Comparison of ENCODE assay signal across 20 cellular contexts in the genomic region with DNA sequence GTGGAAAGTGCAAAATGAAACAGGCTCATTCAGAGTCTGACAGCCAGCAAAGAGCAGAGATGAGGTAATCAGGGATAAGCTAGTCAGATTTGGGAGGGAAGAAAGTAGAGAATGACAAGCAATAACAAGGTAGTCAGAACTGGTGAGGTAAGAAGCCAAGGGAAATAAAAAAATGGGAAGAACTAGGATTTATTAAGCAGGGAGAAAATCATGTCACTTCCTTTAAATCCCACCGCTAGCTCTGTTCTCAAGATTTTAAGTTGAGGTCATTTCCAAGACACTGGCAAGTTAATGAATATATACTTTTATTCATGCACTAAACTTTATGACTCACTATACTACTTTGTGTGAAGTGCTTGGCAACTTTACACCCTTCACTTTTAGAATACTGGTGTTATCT.
"Had no signal": no experiment of that assay in that cellular context is flagged by ENCODE, and none has a peak within 500 bp of the region (broad histone marks: within the 10 kb centered on the region; RNA-seq: fewer than 3 reads in every experiment).

No MANE protein-coding gene starts in this region.

- ATAC-seq: activated naive CD4-positive, alpha-beta T cell treated with anti-CD3 and anti-CD28 coated beads, Interleukin-2, amount 50 U/mL, for 72 hours; foreskin keratinocyte; natural killer cell; stimulated activated effector memory CD8-positive, alpha-beta T cell treated with anti-CD3 and anti-CD28 coated beads, Interleukin-12 subunit alpha, Interleukin-12 subunit beta, amount 100 ng/mL, for 72 hours had no signal

- H3K27me3 ChIP-seq: foreskin keratinocyte, sigmoid colon, testis, upper lobe of left lung had no signal

- FAIRE-seq: endothelial cell of umbilical vein, keratinocyte had no signal

- DNase-seq: activated B cell treated with CpG ODN at 0.5 μM for 24 hours; activated CD4-positive, alpha-beta memory T cell treated with anti-CD3 and anti-CD28 coated beads for 36 hours; activated CD4-positive, alpha-beta T cell treated with anti-CD3 and anti-CD28 coated beads for 4 hours; activated gamma-delta T cell treated with Interleukin-2 at 50 U/mL for 16 hours; activated T-cell treated with anti-CD3 and anti-CD28 coated beads for 4 hours; dermis blood vessel endothelial cell; effector memory CD4-positive, alpha-beta T cell; foreskin keratinocyte; glutamatergic neuron; hypothalamus; natural killer cell; sigmoid colon; stimulated activated CD4-positive, alpha-beta T cell treated with anti-CD3 and anti-CD28 coated beads, Interleukin-4, amount 100 ng/mL, for 24 hours; T-helper 9 cell; testis; upper lobe of left lung had no signal

- H3K27ac ChIP-seq: foreskin keratinocyte, sigmoid colon, testis, upper lobe of left lung had no signal

- H3K4me3 ChIP-seq: sigmoid colon, testis, upper lobe of left lung had no signal

- H3K4me1 ChIP-seq: foreskin keratinocyte, sigmoid colon, testis, upper lobe of left lung had no signal

- H3K36me3 ChIP-seq: sigmoid colon, upper lobe of left lung had no signal

- H3K9me3 ChIP-seq: sigmoid colon, testis, upper lobe of left lung had no signal
